In the genomic region with DNA sequence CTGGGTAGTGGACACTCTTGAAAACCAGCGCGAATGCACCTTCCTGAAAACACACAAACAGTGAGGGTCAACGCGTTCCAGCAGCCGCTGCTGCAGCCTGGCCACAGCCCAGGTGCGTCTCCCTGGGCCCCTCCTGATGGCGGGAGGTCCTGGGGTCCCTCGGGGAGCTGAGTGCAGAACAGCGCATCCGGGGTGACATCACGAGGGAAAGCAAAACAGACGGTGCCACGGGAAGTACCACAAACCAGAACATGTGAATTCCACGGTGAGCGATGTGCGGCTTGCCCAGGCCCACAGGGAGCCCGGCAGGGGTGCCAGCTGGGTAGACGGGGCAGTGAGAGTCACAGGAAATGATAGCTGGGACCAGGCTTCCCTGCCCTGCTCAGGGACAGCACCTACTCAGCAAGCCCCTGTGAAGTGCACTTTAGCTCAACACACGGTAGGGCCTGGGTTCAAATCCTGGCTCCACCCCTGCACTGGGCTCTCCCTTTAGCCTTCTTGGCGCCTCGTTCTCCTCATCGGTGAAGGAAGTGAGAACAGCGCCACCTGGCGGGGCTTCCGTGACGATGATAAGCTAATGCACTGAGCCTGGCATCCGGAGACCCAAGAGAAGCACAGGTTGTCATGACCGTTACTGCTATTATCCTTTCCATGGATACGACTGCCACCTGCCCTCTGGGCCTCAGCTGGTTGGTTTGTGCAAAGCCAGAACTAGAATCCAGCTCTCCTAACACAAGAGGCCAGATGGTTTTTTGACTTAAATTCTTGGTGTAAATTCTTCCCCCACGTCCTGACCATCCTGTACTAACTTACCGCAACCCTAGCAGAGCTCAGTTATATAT, we compare ENCODE assay signal across 9 cellular contexts. TPM values are rescaled to one million over a fixed set of nuclear protein-coding genes. Genes with fewer than 3 reads are reported as not detected.
DNase-seq lines count a peak whose midpoint lies in the region; ATAC-seq, FAIRE-seq and TF ChIP-seq lines count a peak whose summit lies in the region.
"Had no signal": no experiment of that assay in that cellular context is flagged by ENCODE, and none has a peak within 500 bp of the region (broad histone marks: within the 10 kb centered on the region; RNA-seq: fewer than 3 reads in every experiment).

No MANE protein-coding gene starts in this region.

- no peak overlapping the region for H2AFZ ChIP-seq in KMS-11 (ENCODE audit: low read depth)

- H3K4me3 Mint-ChIP-seq in activated T-helper 2 cell treated with anti-CD3 and anti-CD28 coated beads, Interferon-gamma antibody, Interleukin-2, Interleukin-4, amounts not matched to agents 10 μg/mL and 5 μg/mL and 100 μg/mL, durations not matched to agents 14 hours and 24 hours and 36 hours (ENCODE audit: low read depth), result no peak overlapping the region
- H3K4me3 Mint-ChIP-seq: activated naive CD4-positive, alpha-beta T cell treated with anti-CD3 and anti-CD28 coated beads, Interleukin-2, amount 50 U/mL, for 24 hours had no signal

- H3K9me3 ChIP-seq in gastroesophageal sphincter (no peaks in the 10 kb centered on the region), pancreas (no peaks in the 10 kb centered on the region), upper lobe of right lung (no peaks in the 10 kb centered on the region)

- 85 to 90% methylated on average over 2 to 12 of the region's 31 CpGs for WGBS in gastroesophageal sphincter (ENCODE audit: low coverage in 1 of 2), 2 donors
- 52 to 54% methylated on average over 31 of the region's 31 CpGs for WGBS in pancreas, 2 donors

- H3K4me3 ChIP-seq in KMS-11 (IDR thresholded peaks at IDR 0.05; ENCODE audit: insufficient read depth, low read depth, low read length) (no peak overlapping the region), gastroesophageal sphincter (no peak overlapping the region), pancreas (no peak overlapping the region), upper lobe of right lung (no peak overlapping the region)

- peak; percentile 59 for TF ChIP-seq CTCF in KMS-11 (conservative IDR thresholded peaks at IDR 0.05; ENCODE audit: low read depth, low read length)
- TF ChIP-seq CTCF in gastroesophageal sphincter (IDR thresholded peaks at IDR 0.05), result peak in 3 of 4 experiments; percentile 66 to 80 (median 75)
- peak; percentile 72 to 83 (median 76) for TF ChIP-seq CTCF in pancreas (IDR thresholded peaks at IDR 0.05)
- peak; percentile 78 for TF ChIP-seq CTCF in upper lobe of right lung (IDR thresholded peaks at IDR 0.05)

- no peak for TF ChIP-seq EP300 in gastroesophageal sphincter (IDR thresholded peaks at IDR 0.05)

- no peaks in the 10 kb centered on the region for H4K20me1 ChIP-seq in KMS-11 (ENCODE audit: insufficient read depth)

- no peaks in the 10 kb centered on the region for H3K9me3 Mint-ChIP-seq in activated T-helper 2 cell treated with anti-CD3 and anti-CD28 coated beads, Interferon-gamma antibody, Interleukin-2, Interleukin-4, amounts not matched to agents 10 μg/mL and 5 μg/mL and 100 μg/mL, durations not matched to agents 14 hours and 24 hours and 36 hours
- H3K9me3 Mint-ChIP-seq: activated naive CD4-positive, alpha-beta T cell treated with anti-CD3 and anti-CD28 coated beads, Interleukin-2, amount 50 U/mL, for 24 hours had no signal

- no peaks in the 10 kb centered on the region for H3K79me2 ChIP-seq in KMS-11 (ENCODE audit: insufficient read depth, low read depth)

- DNase-seq in CMK (ENCODE audit: low read depth) (peak; percentile 47), SHP77 (lab: John Stamatoyannopoulos, UW) (peak; percentile 82 to 83), pancreas (peak; percentile 67 to 93 (median 83)), upper lobe of right lung (peak; percentile 91)
- peak; percentile 66 for DNase-seq in activated T-helper 2 cell treated with anti-CD3 and anti-CD28 coated beads, Interferon-gamma antibody, Interleukin-2, Interleukin-4, amounts not matched to agents 10 μg/mL and 5 μg/mL and 100 μg/mL, durations not matched to agents 14 hours and 24 hours and 36 hours (ENCODE audit: low spot score)

- no peak overlapping the region for H3K27ac Mint-ChIP-seq in activated T-helper 2 cell treated with anti-CD3 and anti-CD28 coated beads, Interferon-gamma antibody, Interleukin-2, Interleukin-4, amounts not matched to agents 10 μg/mL and 5 μg/mL and 100 μg/mL, durations not matched to agents 14 hours and 24 hours and 36 hours
- H3K27ac Mint-ChIP-seq: activated naive CD4-positive, alpha-beta T cell treated with anti-CD3 and anti-CD28 coated beads, Interleukin-2, amount 50 U/mL, for 24 hours had no signal

- no peak overlapping the region for H3K9ac ChIP-seq in KMS-11

- intact Hi-C loops in activated T-helper 2 cell treated with anti-CD3 and anti-CD28 coated beads, Interferon-gamma antibody, Interleukin-2, Interleukin-4, amounts not matched to agents 10 μg/mL and 5 μg/mL and 100 μg/mL, durations not matched to agents 14 hours and 24 hours and 36 hours (cut with micrococcal nuclease), result loop anchor here (1.0 kb wide), 1 partner anchor 35 kb away; no protein-coding TSS in a partner anchor
- intact Hi-C loops in pancreas (cut with DNase I), result no loop called here
- intact Hi-C loops in upper lobe of right lung (cut with DNase I), result no loop called here

- H3K4me1 ChIP-seq in KMS-11 (ENCODE audit: low read depth, poor library complexity, severe bottlenecking) (no peaks in the 10 kb centered on the region), gastroesophageal sphincter (peaks cover 0 to 34% (median 0%) of the 10 kb centered on the region in 3 donors), pancreas (peaks cover 0 to 14% (median 5%) of the 10 kb centered on the region in 3 donors), upper lobe of right lung (peaks cover 5% of the 10 kb centered on the region)

- H3K27me3 Mint-ChIP-seq in activated T-helper 2 cell treated with anti-CD3 and anti-CD28 coated beads, Interferon-gamma antibody, Interleukin-2, Interleukin-4, amounts not matched to agents 10 μg/mL and 5 μg/mL and 100 μg/mL, durations not matched to agents 14 hours and 24 hours and 36 hours (ENCODE audit: low read depth), result peaks cover 2% of the 10 kb centered on the region
- H3K27me3 Mint-ChIP-seq: activated naive CD4-positive, alpha-beta T cell treated with anti-CD3 and anti-CD28 coated beads, Interleukin-2, amount 50 U/mL, for 24 hours had no signal

- no peak for TF ChIP-seq POLR2A in gastroesophageal sphincter (IDR thresholded peaks at IDR 0.05)

- no peak overlapping the region for H3K4me2 ChIP-seq in KMS-11

- no peaks in the 10 kb centered on the region for H3K4me1 Mint-ChIP-seq in activated T-helper 2 cell treated with anti-CD3 and anti-CD28 coated beads, Interferon-gamma antibody, Interleukin-2, Interleukin-4, amounts not matched to agents 10 μg/mL and 5 μg/mL and 100 μg/mL, durations not matched to agents 14 hours and 24 hours and 36 hours (ENCODE audit: low read depth)
- H3K4me1 Mint-ChIP-seq: activated naive CD4-positive, alpha-beta T cell treated with anti-CD3 and anti-CD28 coated beads, Interleukin-2, amount 50 U/mL, for 24 hours had no signal

- no peaks in the 10 kb centered on the region for H3K36me3 Mint-ChIP-seq in activated T-helper 2 cell treated with anti-CD3 and anti-CD28 coated beads, Interferon-gamma antibody, Interleukin-2, Interleukin-4, amounts not matched to agents 10 μg/mL and 5 μg/mL and 100 μg/mL, durations not matched to agents 14 hours and 24 hours and 36 hours (ENCODE audit: low read depth)
- H3K36me3 Mint-ChIP-seq: activated naive CD4-positive, alpha-beta T cell treated with anti-CD3 and anti-CD28 coated beads, Interleukin-2, amount 50 U/mL, for 24 hours had no signal

- FAIRE-seq in pancreas (lab: Jason Lieb, UNC), result no peak

- H3K27me3 ChIP-seq in KMS-11 (ENCODE audit: insufficient read depth, low read depth) (no peaks in the 10 kb centered on the region), gastroesophageal sphincter (no peaks in the 10 kb centered on the region), pancreas (no peaks in the 10 kb centered on the region), upper lobe of right lung (no peaks in the 10 kb centered on the region)

- no peaks in the 10 kb centered on the region for H3K36me3 ChIP-seq in KMS-11 (ENCODE audit: insufficient read depth)
- peaks cover 0 to 53% of the 10 kb centered on the region in 2 donors for H3K36me3 ChIP-seq in gastroesophageal sphincter
- no peaks in the 10 kb centered on the region for H3K36me3 ChIP-seq in pancreas
- H3K36me3 ChIP-seq in upper lobe of right lung, result no peaks in the 10 kb centered on the region

- ATAC-seq in GM21447 (IDR thresholded peaks at IDR 0.05; ENCODE audit: unreplicated experiment) (peak; percentile 90), gastroesophageal sphincter (peak; percentile 20), pancreas (peak; percentile 60 to 75 (median 72)), upper lobe of right lung (peak; percentile 90)

- H3K27ac ChIP-seq in KMS-11 (no peak overlapping the region), gastroesophageal sphincter (no peak overlapping the region), pancreas (no peak overlapping the region), upper lobe of right lung (no peak overlapping the region)

RNA-seq across cellular contexts. Expression of a gene that starts 24.6 kb away (rescaled TPM):
- total RNA-seq in activated T-helper 2 cell treated with anti-CD3 and anti-CD28 coated beads, Interferon-gamma antibody, Interleukin-2, Interleukin-4, amounts not matched to agents 10 μg/mL and 5 μg/mL and 100 μg/mL, durations not matched to agents 14 hours and 24 hours and 36 hours, result 0.37 TPM in 1 of 2 replicates, not detected in the other
- 10 to 100 TPM; 28.7 to 94.1 (median 34.1) TPM for total RNA-seq in gastroesophageal sphincter
- 10 to 100 TPM in 1 of 6 donors, 1 to 10 TPM in 4, under 1 TPM in 1; 0.83 to 10.6 (median 4.1) TPM for total RNA-seq in pancreas
- 1 to 10 TPM; 3.4 to 5.3 TPM for polyA plus RNA-seq in pancreas
- total RNA-seq in upper lobe of right lung, result 20.4 TPM

RNA-seq across cellular contexts. Expression of a gene that starts 36.6 kb away (rescaled TPM):
- total RNA-seq in activated T-helper 2 cell treated with anti-CD3 and anti-CD28 coated beads, Interferon-gamma antibody, Interleukin-2, Interleukin-4, amounts not matched to agents 10 μg/mL and 5 μg/mL and 100 μg/mL, durations not matched to agents 14 hours and 24 hours and 36 hours, result 43.1 and 44.3 TPM in 2 replicates
- 10 to 100 TPM; 25.7 to 43.7 (median 35.7) TPM for total RNA-seq in gastroesophageal sphincter
- 10 to 100 TPM; 25.9 to 40.3 (median 30.6) TPM for total RNA-seq in pancreas
- 10 to 100 TPM; 10.7 to 18.6 TPM for polyA plus RNA-seq in pancreas
- 39.5 TPM for total RNA-seq in upper lobe of right lung

Comparison
In these comparisons a context has a peak if more than half of its experiments do, and no peak if none do; other contexts are left out.
1. ATAC-seq: peak in every context shown above with its lines; median percentile 90 in GM21447; 90 in upper lobe of right lung; 72 in pancreas; 20 in gastroesophageal sphincter.